11 cellular contexts compared by ENCODE assay signal in the genomic region with DNA sequence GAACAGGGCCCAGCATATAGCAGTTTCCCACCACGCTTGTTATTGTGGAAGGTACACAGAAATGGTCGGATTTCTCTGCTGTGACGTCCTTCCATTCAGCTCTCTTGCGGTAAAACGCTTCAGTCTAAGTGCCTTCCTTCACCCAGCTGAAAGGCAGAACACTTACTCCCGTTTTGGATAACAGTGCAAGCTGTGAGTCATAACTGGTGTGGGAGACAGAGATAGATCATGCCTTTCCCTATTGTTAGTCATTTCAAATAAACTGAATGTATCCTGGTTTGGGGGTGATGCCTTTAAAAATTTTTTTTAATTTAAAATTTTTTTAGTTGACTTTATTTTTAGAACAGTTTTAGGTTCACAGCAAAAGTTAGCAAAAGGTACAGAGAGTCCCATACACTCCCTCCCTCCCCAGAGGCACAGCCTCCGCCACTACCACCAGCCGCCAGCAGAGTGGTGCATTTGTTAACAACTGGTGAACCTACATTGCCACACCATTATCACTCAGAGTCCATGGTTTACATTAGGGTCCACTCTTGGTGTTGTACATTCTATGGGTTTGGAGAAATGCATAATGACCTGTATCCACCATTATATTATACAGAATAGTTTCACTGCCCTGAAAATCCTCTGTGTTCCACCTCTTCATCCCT.
DNase-seq lines count a peak whose midpoint lies in the region; ATAC-seq, FAIRE-seq and TF ChIP-seq lines count a peak whose summit lies in the region.
"Had no signal": no experiment of that assay in that cellular context is flagged by ENCODE, and none has a peak within 500 bp of the region (broad histone marks: within the 10 kb centered on the region; RNA-seq: fewer than 3 reads in every experiment).

No MANE protein-coding gene starts in this region.

- H3K9ac ChIP-seq in IMR-90 (ENCODE audit: low read depth, low read length) (no peak overlapping the region), astrocyte (ENCODE audit: low read length) (no peak overlapping the region), mesenchymal stem cell (ENCODE audit: low read length) (no peak overlapping the region)

- H2BK5ac ChIP-seq in IMR-90 (ENCODE audit: low read depth, low read length, poor library complexity, severe bottlenecking) (no peak overlapping the region), mesenchymal stem cell (ENCODE audit: low read depth, low read length, poor library complexity, severe bottlenecking) (no peak overlapping the region)

- H2AK5ac ChIP-seq in IMR-90 (ENCODE audit: low read depth, low read length) (no peak overlapping the region), mesenchymal stem cell (ENCODE audit: low read length, severe bottlenecking) (no peak overlapping the region)

- FAIRE-seq in astrocyte (lab: Jason Lieb, UNC): no peak
- no peak for FAIRE-seq in GM12892 (lab: Jason Lieb, UNC)

- no peak overlapping the region for H3K56ac ChIP-seq in IMR-90 (ENCODE audit: extremely low read depth, insufficient read depth, low read length)

- H3K9me1 ChIP-seq in IMR-90 (ENCODE audit: insufficient read depth, low read length): no peaks in the 10 kb centered on the region

- H4K8ac ChIP-seq in IMR-90 (ENCODE audit: low read depth in 2 of 2, low read length in 2 of 2): no peak overlapping the region
- H4K8ac ChIP-seq in mesenchymal stem cell (ENCODE audit: low read length): no peak overlapping the region

- H3K18ac ChIP-seq in IMR-90 (ENCODE audit: low read depth, low read length) (no peak overlapping the region), mesenchymal stem cell (ENCODE audit: low read depth in 1 of 2, low read length in 2 of 2) (no peak overlapping the region)

- H3K27me3 ChIP-seq in IMR-90 (ENCODE audit: control insufficient read depth, insufficient read depth, low read length) (no peaks in the 10 kb centered on the region; the same call in 1 of the 2 replicates), astrocyte (ENCODE audit: insufficient read depth, low read length) (no peaks in the 10 kb centered on the region), mesenchymal stem cell (ENCODE audit: control insufficient read depth in 1 of 2, insufficient read depth in 1 of 2, low read length in 2 of 2) (peaks cover 5 to 6% of the 10 kb centered on the region in 2 experiments), stomach (peaks cover 0 to 7% (median 0%) of the 10 kb centered on the region in 3 donors)

- H3K36me3 Mint-ChIP-seq in astrocyte (ENCODE audit: low read depth, unreplicated experiment): no peaks in the 10 kb centered on the region

- H3K23ac ChIP-seq in IMR-90 (ENCODE audit: low read depth, low read length): no peak overlapping the region
- no peak overlapping the region for H3K23ac ChIP-seq in mesenchymal stem cell (ENCODE audit: low read length in 2 of 2)

- no peak for TF ChIP-seq EP300 in stomach (IDR thresholded peaks at IDR 0.05)

- peaks cover 16% of the 10 kb centered on the region for H3K4me1 Mint-ChIP-seq in astrocyte (ENCODE audit: low read depth, unreplicated experiment)

- CTCF ChIA-PET in IMR-90 (lab: Yijun Ruan, JAX): no interaction called here

- H3K4me3 ChIP-seq in IMR-90 (ENCODE audit: insufficient read depth, low read depth, low read length) (no peak overlapping the region), astrocyte (ENCODE audit: insufficient read depth, low read depth, low read length) (no peak overlapping the region), mesenchymal stem cell (ENCODE audit: insufficient read depth in 1 of 2, low read depth in 1 of 2, low read length in 2 of 2) (no peak overlapping the region), stomach (no peak overlapping the region)
- H3K4me3 ChIP-seq: suprapubic skin had no signal

- no TSS peak for BruUV-seq in IMR-90 (replicated peaks; lab: Mats Ljungman, UMichigan)

- H3K14ac ChIP-seq in IMR-90 (replicated peaks; ENCODE audit: low read depth, low read length) (no peak overlapping the region), mesenchymal stem cell (ENCODE audit: low read length in 2 of 2) (no peak overlapping the region)

- no peak overlapping the region for H3K27ac Mint-ChIP-seq in astrocyte (ENCODE audit: unreplicated experiment)

- H3K9me3 ChIP-seq in IMR-90 (ENCODE audit: control insufficient read depth, insufficient read depth, low read length): no peaks in the 10 kb centered on the region; the same call in 1 of the 2 replicates
- H3K9me3 ChIP-seq in astrocyte (ENCODE audit: insufficient read depth, low read depth, low read length): no peaks in the 10 kb centered on the region
- peaks cover 22% of the 10 kb centered on the region for H3K9me3 ChIP-seq in mesenchymal stem cell (ENCODE audit: control insufficient read depth, low read length)
- peaks cover 5 to 15% (median 12%) of the 10 kb centered on the region in 4 donors for H3K9me3 ChIP-seq in stomach

- H2AK9ac ChIP-seq in IMR-90 (replicated peaks; ENCODE audit: low read depth, low read length, poor library complexity): no peak overlapping the region

- H3K79me2 ChIP-seq in astrocyte (ENCODE audit: insufficient read depth, low read length): no peaks in the 10 kb centered on the region

- WGBS in IMR-90 (ENCODE audit: extremely low coverage in 2 of 2, insufficient read length in 1 of 2), 2 experiments: no CpG with 5 or more reads among the region's 8 CpGs
- WGBS in mesenchymal stem cell: 18% methylated on average over 7 of the region's 8 CpGs
- WGBS in stomach, 5 donors: 31 to 48% (median 38%) methylated on average over 8 of the region's 8 CpGs

- H3K36me3 ChIP-seq in IMR-90 (ENCODE audit: control insufficient read depth, insufficient read depth, low read length): no peaks in the 10 kb centered on the region
- H3K36me3 ChIP-seq in astrocyte (ENCODE audit: insufficient read depth, low read length): no peaks in the 10 kb centered on the region
- no peaks in the 10 kb centered on the region for H3K36me3 ChIP-seq in mesenchymal stem cell (ENCODE audit: control insufficient read depth in 1 of 2, insufficient read depth in 2 of 2, low read depth in 1 of 2, low read length in 2 of 2)
- no peaks in the 10 kb centered on the region for H3K36me3 ChIP-seq in stomach
- H3K36me3 ChIP-seq: suprapubic skin had no signal

- H2AFZ ChIP-seq in IMR-90 (replicated peaks; ENCODE audit: low read length, poor library complexity): no peak overlapping the region
- no peak overlapping the region for H2AFZ ChIP-seq in astrocyte (ENCODE audit: low read depth, low read length)
- H2AFZ ChIP-seq in mesenchymal stem cell (ENCODE audit: low read depth, low read length): no peak overlapping the region

- no peak overlapping the region for H4K5ac ChIP-seq in IMR-90 (ENCODE audit: low read depth, low read length)

- POLR2A ChIA-PET in IMR-90 (lab: Charles Lee; ENCODE audit: unreplicated experiment): no interaction called here

- intact Hi-C loops in IMR-90 (cut with micrococcal nuclease) (no loop called here), stomach (cut with DNase I; ENCODE audit: low total_unique reads) (no loop called here)

- H3K4me2 ChIP-seq in IMR-90 (ENCODE audit: low read depth, low read length) (no peak overlapping the region), astrocyte (ENCODE audit: low read length) (peak overlapping the region; percentile 47), mesenchymal stem cell (ENCODE audit: low read length, poor library complexity, severe bottlenecking) (no peak overlapping the region)

- no peaks in the 10 kb centered on the region for H3K27me3 Mint-ChIP-seq in astrocyte (ENCODE audit: low read depth, unreplicated experiment)

- H3K4ac ChIP-seq in IMR-90 (ENCODE audit: low read depth, low read length) (no peak overlapping the region), mesenchymal stem cell (ENCODE audit: low read depth in 1 of 2, low read length in 2 of 2) (no peak overlapping the region)

- no peak overlapping the region for H2BK20ac ChIP-seq in IMR-90 (ENCODE audit: low read depth, low read length)

- H2BK15ac ChIP-seq in IMR-90 (ENCODE audit: low read depth, low read length) (no peak overlapping the region), mesenchymal stem cell (ENCODE audit: low read depth, poor library complexity, severe bottlenecking) (no peak overlapping the region)

- no peak overlapping the region for H2BK120ac ChIP-seq in IMR-90 (ENCODE audit: low read depth, low read length)
- no peak overlapping the region for H2BK120ac ChIP-seq in mesenchymal stem cell (ENCODE audit: low read depth, low read length)

- H3K27ac ChIP-seq in IMR-90 (ENCODE audit: insufficient read depth, low read length) (no peak overlapping the region), astrocyte (ENCODE audit: low read depth, low read length) (no peak overlapping the region), mesenchymal stem cell (ENCODE audit: low read length, poor library complexity, severe bottlenecking) (no peak overlapping the region), stomach (no peak overlapping the region)
- H3K27ac ChIP-seq: suprapubic skin had no signal

- H3K9me3 Mint-ChIP-seq in astrocyte (ENCODE audit: unreplicated experiment): peaks cover 13% of the 10 kb centered on the region

- in situ Hi-C loops in IMR-90 (cut with MboI; ENCODE audit: low sequenced_read_pairs): no loop called here

- H4K20me1 ChIP-seq in IMR-90 (ENCODE audit: insufficient read depth, low read length): no peaks in the 10 kb centered on the region
- H4K20me1 ChIP-seq in astrocyte (ENCODE audit: insufficient read depth, low read length): no peaks in the 10 kb centered on the region

- dilution Hi-C loops in IMR-90 (cut with HindIII; ENCODE audit: low sequenced_read_pairs, unreplicated experiment): no loop called here

- TF ChIP-seq POLR2A in IMR-90 (IDR thresholded peaks at IDR 0.05; ENCODE audit: low read depth, low read length): no peak
- no peak for TF ChIP-seq POLR2A in GM12892 (IDR thresholded peaks at IDR 0.05; ENCODE audit: low read depth, low read length)
- TF ChIP-seq POLR2A in stomach (IDR thresholded peaks at IDR 0.05): no peak

- no peak for TF ChIP-seq CTCF in IMR-90 (conservative IDR thresholded peaks at IDR 0.05; ENCODE audit: low read depth, low read length)
- peak; percentile 13 for TF ChIP-seq CTCF in astrocyte (IDR thresholded peaks at IDR 0.05; ENCODE audit: insufficient read depth, low read depth, low read length)
- TF ChIP-seq CTCF in stomach (IDR thresholded peaks at IDR 0.05): peak in 1 of 7 experiments; percentile 17

- H2BK12ac ChIP-seq in mesenchymal stem cell (ENCODE audit: low read length in 2 of 2): no peak overlapping the region

- DNase-seq in COLO668 (lab: John Stamatoyannopoulos, UW; ENCODE audit: unreplicated experiment) (peak; percentile 15), IMR-90 (peak; percentile 86), astrocyte (ENCODE audit: low read depth) (peak; percentile 89), mesenchymal stem cell (peak; percentile 33), GM12892 (ENCODE audit: insufficient read length) (no peak), GDM1 (lab: John Stamatoyannopoulos, UW) (no peak), stomach (no peak)
- DNase-seq: activated CD8-positive, alpha-beta memory T cell treated with anti-CD3 and anti-CD28 coated beads, Interleukin-2, amount 50 U/mL, for 4 hours; NCI-H526 treated with DMSO at 0.1 percent for 48 hours had no signal

- no peaks in the 10 kb centered on the region for H3K79me1 ChIP-seq in IMR-90 (ENCODE audit: low read depth in 1 of 2, low read length in 2 of 2)
- no peaks in the 10 kb centered on the region for H3K79me1 ChIP-seq in mesenchymal stem cell (replicated peaks; ENCODE audit: low read length, poor library complexity, severe bottlenecking)

- ATAC-seq in IMR-90 (ENCODE audit: low read depth) (peak; percentile 79), GM19328 (IDR thresholded peaks at IDR 0.05; ENCODE audit: unreplicated experiment) (no peak)

- 0 out of 2 replicates have a peak, but pooled peaks cover 2% of the 10 kb centered on the region for H3K4me1 ChIP-seq in IMR-90 (ENCODE audit: control insufficient read depth, insufficient read depth, low read length)
- peaks cover 5% of the 10 kb centered on the region for H3K4me1 ChIP-seq in astrocyte (ENCODE audit: insufficient read depth, low read length)
- peaks cover 3% of the 10 kb centered on the region for H3K4me1 ChIP-seq in mesenchymal stem cell (ENCODE audit: control insufficient read depth, insufficient read depth, low read depth, low read length)
- no peaks in the 10 kb centered on the region for H3K4me1 ChIP-seq in stomach
- H3K4me1 ChIP-seq: suprapubic skin had no signal

- TF ChIP-seq RAD21 in IMR-90 (IDR thresholded peaks at IDR 0.05; ENCODE audit: low read length): no peak

- H4K91ac ChIP-seq in IMR-90 (ENCODE audit: insufficient read depth, low read depth, low read length) (no peak overlapping the region), mesenchymal stem cell (ENCODE audit: low read length) (no peak overlapping the region)

- H3K4me3 Mint-ChIP-seq in astrocyte (ENCODE audit: unreplicated experiment): no peak overlapping the region

Comparison
In these comparisons a context has a peak if more than half of its experiments do, and no peak if none do; other contexts are left out.
1. DNase-seq: peak in COLO668 (single experiment), IMR-90 (single experiment), astrocyte (single experiment) and mesenchymal stem cell (single experiment); none in GM12892 (single experiment), GDM1 (single experiment) and stomach (single experiment).